Comparison of ENCODE assay signal across 35 cellular contexts in the genomic region with DNA sequence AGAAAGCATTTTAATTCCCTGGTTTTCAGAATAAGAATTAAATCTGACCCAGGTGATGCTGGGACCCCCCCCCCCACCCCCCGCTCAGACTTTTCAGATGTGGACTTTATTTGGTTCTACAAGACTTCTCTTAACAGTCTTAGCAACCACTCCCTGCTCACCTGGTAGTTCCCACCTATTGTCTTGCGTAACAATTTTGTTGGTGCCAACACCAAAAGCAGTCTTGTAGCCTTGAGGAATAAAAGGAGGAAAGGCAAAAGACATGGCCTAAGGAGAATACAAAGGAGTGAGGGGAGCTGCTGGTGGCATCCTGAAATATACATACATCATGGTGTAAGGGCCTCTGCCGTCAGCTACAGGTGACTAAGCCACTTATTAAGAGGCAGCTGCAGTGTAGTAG. TPM values are rescaled to one million over a fixed set of nuclear protein-coding genes. Genes with fewer than 3 reads are reported as not detected.
"Had no signal": no experiment of that assay in that cellular context is flagged by ENCODE, and none has a peak within 500 bp of the region (broad histone marks: within the 10 kb centered on the region; RNA-seq: fewer than 3 reads in every experiment).

No MANE protein-coding gene starts in this region.

- H3K36me3 ChIP-seq: cardiac muscle cell, MG63 had no signal

- H3K9ac ChIP-seq: KMS-11 had no signal

- H3K36me3 Mint-ChIP-seq: activated naive CD8-positive, alpha-beta T cell; brain; T-cell had no signal

- DNase-seq: activated CD4-positive, alpha-beta memory T cell treated with anti-CD3 and anti-CD28 coated beads, Interleukin-2, amount 10 ng/mL, durations not matched to agents 7 days and 5 days; activated CD4-positive, alpha-beta T cell treated with anti-CD3 and anti-CD28 coated beads for 36 hours; activated CD4-positive, alpha-beta T cell treated with anti-CD3 and anti-CD28 coated beads, Interleukin-2, amount 50 U/mL, for 1 hour; activated CD4-positive, CD25-positive, alpha-beta regulatory T cell; activated gamma-delta T cell; activated naive CD4-positive, alpha-beta T cell treated with anti-CD3 and anti-CD28 coated beads for 36 hours; activated T-cell treated with anti-CD3 and anti-CD28 coated beads for 4 hours; activated T-cell treated with anti-CD3 and anti-CD28 coated beads, Interleukin-2, amount 50 U/mL, for 48 hours; amygdala; MG63; MV-4-11; NCI-H1092 treated with DMSO at 0.1 percent for 48 hours; NCI-H1417 treated with DMSO at 0.1 percent for 48 hours; NCI-H1694; NCI-H2029 treated with DMSO at 0.1 percent for 48 hours; NCI-H446 treated with DMSO at 0.1 percent for 48 hours; NCI-H524 treated with DMSO at 0.1 percent for 48 hours; NCI-H774; NK-92 treated with Interleukin-12 subunit alpha and Interleukin-12 subunit beta, amount 100 ng/mL, for 24 hours; OCI-M1; RPMI8226; T-cell; T-helper 2 cell; T1000 had no signal

- H3K27ac ChIP-seq: cardiac muscle cell, KMS-11, SK-N-MC, VCaP had no signal

- H3K9me3 ChIP-seq: MG63 had no signal

- H3K4me3 Mint-ChIP-seq: activated CD4-positive, alpha-beta memory T cell treated with anti-CD3 and anti-CD28 coated beads, Interleukin-2, amount 10 ng/mL, durations not matched to agents 7 days and 5 days; activated CD4-positive, alpha-beta T cell treated with anti-CD3 and anti-CD28 coated beads for 36 hours; activated naive CD4-positive, alpha-beta T cell treated with anti-CD3 and anti-CD28 coated beads for 36 hours; activated naive CD8-positive, alpha-beta T cell; activated T-helper 17 cell treated with anti-CD3 and anti-CD28 coated beads, Interleukin-2, amount 50 U/mL, for 72 hours; brain; T-cell had no signal

- H3K27ac Mint-ChIP-seq: activated CD4-positive, alpha-beta memory T cell treated with anti-CD3 and anti-CD28 coated beads, Interleukin-2, amount 10 ng/mL, durations not matched to agents 7 days and 5 days; activated CD4-positive, alpha-beta T cell treated with anti-CD3 and anti-CD28 coated beads for 36 hours; activated naive CD4-positive, alpha-beta T cell treated with anti-CD3 and anti-CD28 coated beads for 36 hours; activated naive CD8-positive, alpha-beta T cell; activated T-helper 17 cell treated with anti-CD3 and anti-CD28 coated beads, Interleukin-2, amount 50 U/mL, for 72 hours; brain; T-cell had no signal

- ATAC-seq: activated CD4-positive, alpha-beta T cell treated with anti-CD3 and anti-CD28 coated beads for 36 hours; activated T-helper 17 cell treated with anti-CD3 and anti-CD28 coated beads, Interleukin-2, amount 50 U/mL, for 72 hours; Panc1; Right ventricle myocardium inferior; T-cell had no signal

- H3K9me3 Mint-ChIP-seq: activated CD4-positive, alpha-beta memory T cell treated with anti-CD3 and anti-CD28 coated beads, Interleukin-2, amount 10 ng/mL, durations not matched to agents 7 days and 5 days; activated naive CD4-positive, alpha-beta T cell treated with anti-CD3 and anti-CD28 coated beads for 36 hours; activated T-helper 17 cell treated with anti-CD3 and anti-CD28 coated beads, Interleukin-2, amount 50 U/mL, for 72 hours; brain; T-cell had no signal

- H3K4me3 ChIP-seq: cardiac muscle cell, MG63, SK-N-MC had no signal

RNA-seq across cellular contexts. Expression of gene TTLL6, which starts 5.0 kb away (rescaled TPM):
- total RNA-seq: activated CD4-positive, alpha-beta memory T cell treated with anti-CD3 and anti-CD28 coated beads, Interleukin-2, amount 10 ng/mL, durations not matched to agents 7 days and 5 days; activated CD4-positive, alpha-beta T cell treated with anti-CD3 and anti-CD28 coated beads for 36 hours; activated CD8-positive, alpha-beta memory T cell treated with anti-CD3 and anti-CD28 coated beads for 36 hours; activated naive CD4-positive, alpha-beta T cell treated with anti-CD3 and anti-CD28 coated beads for 36 hours; activated T-helper 17 cell treated with anti-CD3 and anti-CD28 coated beads, Interleukin-2, amount 50 U/mL, for 72 hours; astrocyte; T-cell had no signal
